24 cellular contexts compared by ENCODE assay signal in the genomic region with DNA sequence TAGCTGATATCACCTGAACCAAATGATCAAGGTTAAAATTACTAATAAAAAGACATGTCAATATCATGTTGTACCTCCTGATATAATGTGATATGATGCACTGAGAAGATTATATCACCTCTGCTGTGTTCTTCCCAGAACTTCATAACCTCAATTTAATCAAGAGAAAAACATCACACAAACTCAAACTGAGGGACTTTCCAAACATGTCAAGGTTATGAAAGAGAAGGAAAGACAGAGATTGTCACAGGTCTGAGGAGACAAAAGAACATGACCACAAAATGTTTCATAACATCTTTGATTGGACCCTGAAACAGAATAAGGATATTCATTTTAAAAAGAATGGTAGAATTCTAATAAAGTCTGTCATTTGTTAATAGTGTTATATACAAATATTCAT. TPM values are rescaled to one million over a fixed set of nuclear protein-coding genes. Genes with fewer than 3 reads are reported as not detected.
"Had no signal": no experiment of that assay in that cellular context is flagged by ENCODE, and none has a peak within 500 bp of the region (broad histone marks: within the 10 kb centered on the region; RNA-seq: fewer than 3 reads in every experiment).

No MANE protein-coding gene starts in this region.

- H3K27ac Mint-ChIP-seq: T-cell had no signal

- H3K9me3 Mint-ChIP-seq: T-cell had no signal

- H3K27ac ChIP-seq: RWPE1 had no signal

- DNase-seq: IMR-90, Kasumi-1, KG1, NCI-H1092, NCI-H1105 treated with DMSO at 0.1 percent for 48 hours, NCI-H1417 treated with DMSO at 0.1 percent for 48 hours, NCI-H146, NCI-H1694 treated with DMSO at 0.1 percent for 48 hours, NCI-H1930, NCI-H2081, NCI-H2107, NCI-H2171, NCI-H226, NCI-H446, NCI-H510A, NCI-H524 treated with DMSO at 0.1 percent for 48 hours, NCI-H69, NCI-H774, SHP77, SK-N-SH, SW 1271, T-cell had no signal

- H3K4me3 Mint-ChIP-seq: T-cell had no signal

- H3K27me3 Mint-ChIP-seq: T-cell had no signal

- H3K9me3 ChIP-seq: SK-N-SH had no signal

RNA-seq across cellular contexts. Expression of gene CFAP300, which starts 43.0 kb away (rescaled TPM):
- total RNA-seq: SK-MEL-5, T-cell had no signal
